In genomic region chr5:88675758-88676636, GRCh38 we compare ENCODE assay signal across 9 cellular contexts.
A peak's percentile ranks its signal among the peaks of the same experiment; 100 is the strongest.
DNase-seq lines count a peak whose midpoint lies in the region; ATAC-seq, FAIRE-seq and TF ChIP-seq lines count a peak whose summit lies in the region.
"Had no signal": no experiment of that assay in that cellular context is flagged by ENCODE, and none has a peak within 500 bp of the region (broad histone marks: within the 10 kb centered on the region; RNA-seq: fewer than 3 reads in every experiment).

No MANE protein-coding gene starts in this region.

- in situ Hi-C loops in K562 (cut with MboI): loop anchor here (10.0 kb wide), 1 partner anchor 531 kb away; no protein-coding TSS in a partner anchor

- 1% methylated on average over 42 of the region's 52 CpGs for WGBS in K562 (ENCODE audit: insufficient coverage, low coverage, missing lambda C conversion rate)

- H3K27ac ChIP-seq in K562 (ENCODE audit: extremely low read depth, low read depth, low read length): no peak overlapping the region
- no peak overlapping the region for H3K27ac ChIP-seq in keratinocyte (ENCODE audit: control insufficient read depth, insufficient read depth, low read length)
- H3K27ac ChIP-seq: HL-60 had no signal

- ATAC-seq in GM18909 (IDR thresholded peaks at IDR 0.05; ENCODE audit: poor library complexity, unreplicated experiment): peak; percentile 37
- ATAC-seq in HG03175 (IDR thresholded peaks at IDR 0.05; ENCODE audit: unreplicated experiment): peak; percentile 40
- ATAC-seq in K562: peak; percentile 55
- ATAC-seq in stimulated activated naive CD8-positive, alpha-beta T cell treated with anti-CD3 and anti-CD28 coated beads, Interleukin-15, Interleukin-2, amounts not matched to agents 100 U/mL and 50 U/mL, for 24 hours: no peak

- no peaks in the 10 kb centered on the region for H3K36me3 ChIP-seq in K562 (ENCODE audit: control insufficient read depth, insufficient read depth, low read length)
- H3K36me3 ChIP-seq in keratinocyte (ENCODE audit: control insufficient read depth in 2 of 2, extremely low read depth in 1 of 2, insufficient read depth in 2 of 2, low read length in 2 of 2): no peaks in the 10 kb centered on the region

- POLR2A ChIA-PET in K562 (lab: Yijun Ruan, JAX): interaction anchor here (0.7 to 0.8 kb wide), 3 partner anchors 15 to 807 kb away, joined by 3 read pairs; no protein-coding TSS in a partner anchor

- TF ChIP-seq CTCF in K562 (IDR thresholded peaks at IDR 0.05 in 2 of 3, conservative IDR thresholded peaks at IDR 0.05 in 1 of 3; ENCODE audit: insufficient read depth in 2 of 3, low read depth in 1 of 3, low read length in 3 of 3): no peak
- no peak for TF ChIP-seq CTCF in keratinocyte (optimal IDR thresholded peaks at IDR 0.05 in 1 of 3, IDR thresholded peaks at IDR 0.05 in 1 of 3, conservative IDR thresholded peaks at IDR 0.05 in 1 of 3; ENCODE audit: extremely low read depth in 1 of 3, insufficient read depth in 2 of 3, low read length in 3 of 3)

- intact Hi-C loops in K562 (cut with micrococcal nuclease): no loop called here

- H3K79me2 ChIP-seq in K562 (ENCODE audit: control insufficient read depth, insufficient read depth, low read length) (no peaks in the 10 kb centered on the region), keratinocyte (ENCODE audit: control insufficient read depth, insufficient read depth, low read length) (no peaks in the 10 kb centered on the region)

- no peak for TF ChIP-seq RAD21 in K562 (CRISPR knock-in tag; conservative IDR thresholded peaks at IDR 0.05 in 1 of 2, IDR thresholded peaks at IDR 0.05 in 1 of 2)

- peaks cover 18 to 43% of the 10 kb centered on the region in 2 experiments; a peak in 4 of 5 replicates for H3K27me3 ChIP-seq in K562 (ENCODE audit: control insufficient read depth in 2 of 2, insufficient read depth in 2 of 2, low read length in 2 of 2)
- peaks cover 96% of the 10 kb centered on the region for H3K27me3 ChIP-seq in keratinocyte (ENCODE audit: control insufficient read depth, extremely low read depth, insufficient read depth, low read length)

- H2AFZ ChIP-seq in K562 (ENCODE audit: low read depth, low read length) (peak overlapping the region; percentile 55; the same call in 1 of the 2 replicates), keratinocyte (ENCODE audit: control insufficient read depth, low read length) (no peak overlapping the region)

- CTCF ChIA-PET in K562 (lab: Yijun Ruan, JAX; ENCODE audit: low intra/inter-chr PET ratio): interaction anchor here (0.6 kb wide), 1 partner anchor 570 kb away, joined by 3 read pairs; no protein-coding TSS in a partner anchor

- peak overlapping the region; percentile 30 for H3K4me3 ChIP-seq in K562
- H3K4me3 ChIP-seq in keratinocyte (ENCODE audit: control insufficient read depth in 2 of 3, extremely low read depth in 1 of 3, insufficient read depth in 2 of 3, low read depth in 1 of 3, low read length in 3 of 3): peak overlapping the region in 2 of 3 experiments; percentile 35 to 48

- no peak for TF ChIP-seq POLR2A in K562 (conservative IDR thresholded peaks at IDR 0.05)

- H3K4me2 ChIP-seq in K562 (ENCODE audit: insufficient read depth, low read length): peak overlapping the region; percentile 41; the same call in 1 of the 2 replicates
- H3K4me2 ChIP-seq in keratinocyte (ENCODE audit: control insufficient read depth, extremely low read depth, insufficient read depth, low read depth, low read length): peak overlapping the region; percentile 66

- H3K9me3 ChIP-seq in K562 (replicated peaks; ENCODE audit: control insufficient read depth, insufficient read depth, low read depth, low read length): no peaks in the 10 kb centered on the region
- H3K9me3 ChIP-seq in keratinocyte (ENCODE audit: control insufficient read depth, low read depth, low read length): peaks cover 5% of the 10 kb centered on the region

- 0 out of 4 replicates have a peak overlapping the region, but pooled peaks of 1 of the 2 experiments have one; percentile 19 for H3K9ac ChIP-seq in K562 (ENCODE audit: insufficient read depth in 1 of 2, low read depth in 2 of 2, low read length in 2 of 2)
- H3K9ac ChIP-seq in keratinocyte (ENCODE audit: control insufficient read depth, extremely low read depth, insufficient read depth, low read length): no peak overlapping the region

- dilution Hi-C loops in keratinocyte (cut with MboI; ENCODE audit: extremely low pct_ligation_motif_present, low sequenced_read_pairs): no loop called here

- FAIRE-seq in K562 (lab: Jason Lieb, UNC) (no peak), keratinocyte (lab: Jason Lieb, UNC) (no peak)

- H4K20me1 ChIP-seq in K562 (replicated peaks; ENCODE audit: control insufficient read depth, insufficient read depth, low read length) (no peaks in the 10 kb centered on the region; the same call in 1 of the 2 replicates), keratinocyte (ENCODE audit: control insufficient read depth, extremely low read depth, insufficient read depth, low read length) (no peaks in the 10 kb centered on the region)

- H3K4me1 ChIP-seq in K562 (replicated peaks in 1 of 2; ENCODE audit: control insufficient read depth in 2 of 2, insufficient read depth in 2 of 2, low read length in 2 of 2): peaks cover 0 to 22% of the 10 kb centered on the region in 2 experiments; a peak in 3 of 5 replicates
- H3K4me1 ChIP-seq in keratinocyte (ENCODE audit: control insufficient read depth, extremely low read depth, insufficient read depth, low read length): peaks cover 3% of the 10 kb centered on the region

- DNase-seq in C1 segment of cervical spinal cord (lab: John Stamatoyannopoulos, UW) (peak in 9 of 14 donors; percentile 49 to 91 (median 67)), NCI-H748 treated with DMSO at 0.1 percent for 48 hours (lab: John Stamatoyannopoulos, UW) (peak; percentile 79), K562 (ENCODE audit: extremely low read depth in 1 of 4, low spot score in 3 of 4) (peak in 2 of 4 experiments; percentile 29 to 41), keratinocyte (ENCODE audit: low read depth, low spot score) (no peak), KG1 (lab: John Stamatoyannopoulos, UW) (no peak)
- peak; percentile 37 for DNase-seq in stimulated activated naive CD8-positive, alpha-beta T cell treated with anti-CD3 and anti-CD28 coated beads, Interleukin-15, Interleukin-2, amounts not matched to agents 100 U/mL and 50 U/mL, for 24 hours

- peaks cover 3% of the 10 kb centered on the region for H3K9me1 ChIP-seq in K562 (ENCODE audit: control insufficient read depth, insufficient read depth, low read length)
- no peaks in the 10 kb centered on the region for H3K9me1 ChIP-seq in keratinocyte (ENCODE audit: control insufficient read depth, extremely low read depth, insufficient read depth, low read length)

- no peak for TF ChIP-seq EP300 in K562 (IDR thresholded peaks at IDR 0.05; ENCODE audit: low read length)

- no TSS peak for BruUV-seq in K562 (replicated peaks; lab: Mats Ljungman, UMichigan)

TF ChIP-seq in K562, 482 proteins besides CTCF, POLR2A, EP300 and RAD21 (continues in another document):
- TF ChIP-seq ZHX1 (conservative IDR thresholded peaks at IDR 0.05; ENCODE audit: low read length): no peak
- TF ChIP-seq TAF9B (IDR thresholded peaks at IDR 0.05; ENCODE audit: partially characterized antibody): no peak
- peak; percentile 40; the same call in 1 of the 2 replicates for TF ChIP-seq GMEB1 (CRISPR knock-in tag; IDR thresholded peaks at IDR 0.05)
- no peak for TF ChIP-seq HNRNPL (IDR thresholded peaks at IDR 0.05; ENCODE audit: low read depth, low read length)
- TF ChIP-seq CREM (IDR thresholded peaks at IDR 0.05; ENCODE audit: low read depth): 0 out of 2 replicates have a peak, but pooled peaks have one; percentile 33
- peak; percentile 17; the same call in 1 of the 2 replicates for TF ChIP-seq CXXC5 (CRISPR knock-in tag; IDR thresholded peaks at IDR 0.05)
- no peak for TF ChIP-seq TGIF2 (CRISPR knock-in tag; IDR thresholded peaks at IDR 0.05)
- TF ChIP-seq ZNF263 (CRISPR knock-in tag; IDR thresholded peaks at IDR 0.05; ENCODE audit: borderline replicate concordance): peak; percentile 87
- TF ChIP-seq RHOXF2B (CRISPR knock-in tag; conservative IDR thresholded peaks at IDR 0.05): no peak
- peak; percentile 68; the same call in 1 of the 2 replicates for TF ChIP-seq CREB1 (IDR thresholded peaks at IDR 0.05)
- TF ChIP-seq CREB1 (CRISPR knock-in tag; IDR thresholded peaks at IDR 0.05): no peak
- no peak for TF ChIP-seq NR2C2 (CRISPR knock-in tag; IDR thresholded peaks at IDR 0.05)
- TF ChIP-seq NR2C2 (tag; IDR thresholded peaks at IDR 0.05): peak; percentile 39; the same call in 1 of the 2 replicates

Comparison
In these comparisons a context has a peak if more than half of its experiments do, and no peak if none do; other contexts are left out.
1. DNase-seq: peak in C1 segment of cervical spinal cord (9 of 14), NCI-H748 treated with DMSO at 0.1 percent for 48 hours (single experiment) and stimulated activated naive CD8-positive, alpha-beta T cell treated with anti-CD3 and anti-CD28 coated beads, Interleukin-15, Interleukin-2, amounts not matched to agents 100 U/mL and 50 U/mL, for 24 hours (single experiment); none in keratinocyte (single experiment) and KG1 (single experiment).